In the genomic region with DNA sequence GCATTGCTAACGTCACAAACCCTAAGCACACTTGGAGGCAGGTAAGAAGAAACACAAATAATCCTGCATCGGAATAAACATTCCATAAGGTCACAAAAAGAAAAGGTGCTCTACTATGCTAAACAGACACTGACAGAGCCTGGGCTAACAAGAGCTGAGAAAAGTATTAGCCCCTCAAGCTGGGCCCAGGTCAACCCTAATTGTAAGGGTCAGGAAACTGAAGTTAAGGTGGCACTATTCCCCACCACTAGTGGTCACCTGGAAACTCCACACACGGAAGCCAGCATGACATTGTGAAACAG, we compare ENCODE assay signal across 8 cellular contexts. TPM values are rescaled to one million over a fixed set of nuclear protein-coding genes. Genes with fewer than 3 reads are reported as not detected.
DNase-seq lines count a peak whose midpoint lies in the region; ATAC-seq and TF ChIP-seq lines count a peak whose summit lies in the region.

No MANE protein-coding gene starts in this region.

- peak overlapping the region; percentile 80 for H3K9ac ChIP-seq in iPS-18a (ENCODE audit: low read length)

- CTCF ChIA-PET in activated CD8-positive, alpha-beta T cell treated with anti-CD3 and anti-CD28 coated beads for 36 hours (lab: Charles Lee) = interaction anchor here (0.8 to 4.4 kb wide), 3 partner anchors 10 to 72 kb away, joined by 3 to 58 read pairs (median 12); partner anchors contain the start of gene UBE2G2

- H3K4me3 ChIP-seq in HFF-Myc (replicated peaks; ENCODE audit: low read depth, low read length) = peak overlapping the region; percentile 87
- peak overlapping the region; percentile 91 for H3K4me3 ChIP-seq in iPS-18a (ENCODE audit: low read length)

- H3K4me1 ChIP-seq in iPS-18a (ENCODE audit: control insufficient read depth, low read depth, low read length) = peaks cover 10% of the 10 kb centered on the region

- in situ Hi-C loops in GM13976 (cut with MboI; ENCODE audit: low sequenced_read_pairs, unreplicated experiment) = no loop called here

- peak overlapping the region; percentile 84 for H3K4me3 Mint-ChIP-seq in activated CD8-positive, alpha-beta T cell treated with anti-CD3 and anti-CD28 coated beads for 36 hours
- peak overlapping the region; percentile 91 for H3K4me3 Mint-ChIP-seq in stimulated activated memory B cell treated with anti-CD40 and anti-IgM and Interleukin-4, amounts not matched to agents 10 μg/mL and 1 μg/mL and 100 μg/mL, for 72 hours

- peaks cover 54% of the 10 kb centered on the region for H3K4me1 Mint-ChIP-seq in activated CD8-positive, alpha-beta T cell treated with anti-CD3 and anti-CD28 coated beads for 36 hours (ENCODE audit: low read depth)
- peaks cover 69% of the 10 kb centered on the region for H3K4me1 Mint-ChIP-seq in stimulated activated memory B cell treated with anti-CD40 and anti-IgM and Interleukin-4, amounts not matched to agents 10 μg/mL and 1 μg/mL and 100 μg/mL, for 72 hours

- H3K27me3 ChIP-seq in iPS-18a (ENCODE audit: control insufficient read depth, insufficient read depth, low read length) = peaks cover 29% of the 10 kb centered on the region

- H3K9me3 ChIP-seq in iPS-18a (ENCODE audit: control insufficient read depth, low read depth, low read length) = no peaks in the 10 kb centered on the region

- DNase-seq in HFF-Myc (ENCODE audit: extremely low read depth, low read depth) (no peak), GM13976 (ENCODE audit: low spot score) (no peak), DMS153 (lab: John Stamatoyannopoulos, UW) (no peak), GM10266 (ENCODE audit: extremely low spot score) (no peak)
- DNase-seq in activated CD8-positive, alpha-beta T cell treated with anti-CD3 and anti-CD28 coated beads for 36 hours = no peak
- DNase-seq in activated CD4-positive, CD25-positive, alpha-beta regulatory T cell (lab: John Stamatoyannopoulos, UW) = no peak

- TF ChIP-seq CTCF in HFF-Myc (IDR thresholded peaks at IDR 0.05; ENCODE audit: low read depth, low read length, missing control alignments) (no peak), GM13976 (IDR thresholded peaks at IDR 0.05; ENCODE audit: borderline replicate concordance, control extremely low read depth, extremely low read depth, insufficient read depth, missing control alignments) (no peak), GM10266 (IDR thresholded peaks at IDR 0.05; ENCODE audit: control insufficient read depth, insufficient read depth, low read depth, missing control alignments) (no peak)
- TF ChIP-seq CTCF in activated CD8-positive, alpha-beta T cell treated with anti-CD3 and anti-CD28 coated beads for 36 hours (IDR thresholded peaks at IDR 0.05) = no peak

- H3K27me3 Mint-ChIP-seq in activated CD8-positive, alpha-beta T cell treated with anti-CD3 and anti-CD28 coated beads for 36 hours = no peaks in the 10 kb centered on the region
- no peaks in the 10 kb centered on the region for H3K27me3 Mint-ChIP-seq in stimulated activated memory B cell treated with anti-CD40 and anti-IgM and Interleukin-4, amounts not matched to agents 10 μg/mL and 1 μg/mL and 100 μg/mL, for 72 hours

- POLR2A ChIA-PET in activated CD8-positive, alpha-beta T cell treated with anti-CD3 and anti-CD28 coated beads for 36 hours (lab: Charles Lee) = interaction anchor here (0.7 to 19.2 kb wide), 5 partner anchors 21 to 72 kb away, joined by 3 to 166 read pairs (median 5); partner anchors contain the start of gene UBE2G2

- H3K36me3 ChIP-seq in iPS-18a (ENCODE audit: control insufficient read depth, low read depth, low read length) = no peaks in the 10 kb centered on the region

- H3K27ac Mint-ChIP-seq in activated CD8-positive, alpha-beta T cell treated with anti-CD3 and anti-CD28 coated beads for 36 hours = peak overlapping the region; percentile 51
- H3K27ac Mint-ChIP-seq in stimulated activated memory B cell treated with anti-CD40 and anti-IgM and Interleukin-4, amounts not matched to agents 10 μg/mL and 1 μg/mL and 100 μg/mL, for 72 hours = peak overlapping the region; percentile 95

- no peak overlapping the region for H3K27ac ChIP-seq in iPS-18a (ENCODE audit: low read length)

- H3K9me3 Mint-ChIP-seq in activated CD8-positive, alpha-beta T cell treated with anti-CD3 and anti-CD28 coated beads for 36 hours = no peaks in the 10 kb centered on the region
- no peaks in the 10 kb centered on the region for H3K9me3 Mint-ChIP-seq in stimulated activated memory B cell treated with anti-CD40 and anti-IgM and Interleukin-4, amounts not matched to agents 10 μg/mL and 1 μg/mL and 100 μg/mL, for 72 hours

- ATAC-seq in activated CD8-positive, alpha-beta T cell treated with anti-CD3 and anti-CD28 coated beads for 36 hours = no peak
- ATAC-seq in stimulated activated memory B cell treated with anti-CD40 and anti-IgM and Interleukin-4, amounts not matched to agents 10 μg/mL and 1 μg/mL and 100 μg/mL, for 72 hours = no peak

- intact Hi-C loops in activated CD8-positive, alpha-beta T cell treated with anti-CD3 and anti-CD28 coated beads for 36 hours (cut with micrococcal nuclease) = loop anchor here (2.0 to 10.0 kb wide), 2 partner anchors 53 to 71 kb away; partner anchors contain the start of genes ITGB2 and UBE2G2

- H3K36me3 Mint-ChIP-seq in activated CD8-positive, alpha-beta T cell treated with anti-CD3 and anti-CD28 coated beads for 36 hours (ENCODE audit: low read depth) = peaks cover 18% of the 10 kb centered on the region
- H3K36me3 Mint-ChIP-seq in stimulated activated memory B cell treated with anti-CD40 and anti-IgM and Interleukin-4, amounts not matched to agents 10 μg/mL and 1 μg/mL and 100 μg/mL, for 72 hours = peaks cover 5% of the 10 kb centered on the region

RNA-seq across cellular contexts. Expression of gene PTTG1IP, which starts 1.3 kb away (rescaled TPM):
- total RNA-seq in activated CD8-positive, alpha-beta T cell treated with anti-CD3 and anti-CD28 coated beads for 36 hours = 10 to 100 TPM; 60.7 to 61.8 TPM

RNA-seq across cellular contexts. Expression of gene ITGB2, which starts 48.5 kb away (rescaled TPM):
- total RNA-seq in activated CD8-positive, alpha-beta T cell treated with anti-CD3 and anti-CD28 coated beads for 36 hours = 100 to 1,000 TPM; 340 to 343 TPM

RNA-seq across cellular contexts. Expression of gene SUMO3, which starts 54.4 kb away (rescaled TPM):
- total RNA-seq in activated CD8-positive, alpha-beta T cell treated with anti-CD3 and anti-CD28 coated beads for 36 hours = 10 to 100 TPM; 69.8 to 72.9 TPM
